11 cellular contexts compared by ENCODE assay signal in the genomic region with DNA sequence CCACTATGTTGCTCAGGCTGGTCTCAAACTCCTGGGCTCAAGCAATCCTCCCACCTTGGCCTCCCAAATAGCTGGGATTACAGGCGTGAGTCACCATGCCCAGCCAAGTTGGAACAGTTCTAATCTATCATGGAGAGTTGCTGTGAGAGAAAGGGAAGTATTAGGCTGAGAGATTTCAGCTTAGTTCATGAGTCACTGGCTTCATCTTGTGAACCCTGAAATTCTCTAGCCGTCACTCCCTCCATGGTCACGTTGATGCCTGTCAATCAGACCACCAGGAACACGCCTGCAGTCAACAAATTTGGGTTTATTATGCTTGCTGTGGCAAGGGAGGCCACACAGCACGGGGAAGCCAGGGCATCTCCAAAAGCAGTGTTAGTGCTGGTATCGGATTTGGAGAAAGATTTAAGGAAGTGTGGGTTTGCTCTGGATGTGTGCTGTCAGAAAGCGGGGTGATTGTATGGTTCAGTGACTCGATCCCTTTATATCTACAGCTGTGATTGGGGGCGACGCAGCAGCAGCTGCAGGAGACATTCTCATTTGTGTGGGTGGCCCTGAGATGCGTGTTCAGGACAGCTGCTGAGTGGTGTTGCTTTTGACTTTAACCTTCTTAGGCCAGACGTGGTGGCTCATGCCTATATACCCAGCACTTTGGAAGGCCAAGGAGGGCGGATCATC. TPM values are rescaled to one million over a fixed set of nuclear protein-coding genes. Genes with fewer than 3 reads are reported as not detected.
A peak's percentile ranks its signal among the peaks of the same experiment; 100 is the strongest.
DNase-seq lines count a peak whose midpoint lies in the region; ATAC-seq, FAIRE-seq and TF ChIP-seq lines count a peak whose summit lies in the region.
"Had no signal": no experiment of that assay in that cellular context is flagged by ENCODE, and none has a peak within 500 bp of the region (broad histone marks: within the 10 kb centered on the region; RNA-seq: fewer than 3 reads in every experiment).

No MANE protein-coding gene starts in this region.

- TF ChIP-seq CTCF in hepatocyte (IDR thresholded peaks at IDR 0.05; ENCODE audit: poor library complexity), result no peak

- FAIRE-seq in H54 (lab: Jason Lieb, UNC), result no peak

- ATAC-seq in GM19351 (IDR thresholded peaks at IDR 0.05; ENCODE audit: unreplicated experiment), result no peak
- ATAC-seq: stimulated activated naive CD8-positive, alpha-beta T cell treated with anti-CD3 and anti-CD28 coated beads, Interleukin-15, amount 100 ng/mL, for 72 hours had no signal

- WGBS in hepatocyte (ENCODE audit: low lambda C conversion rate, missing lambda C conversion rate), result 83% methylated on average over 13 of the region's 13 CpGs

- H3K36me3 ChIP-seq in SJSA1 (peaks cover 24% of the 10 kb centered on the region), hepatocyte (replicated peaks; ENCODE audit: insufficient read depth, low read depth) (no peaks in the 10 kb centered on the region)
- H3K36me3 ChIP-seq: prostate gland had no signal

- no peak overlapping the region for H3K4me2 ChIP-seq in hepatocyte

- H3K27ac ChIP-seq in SJSA1 (peak overlapping the region; percentile 50), hepatocyte (peak overlapping the region; percentile 88)
- H3K27ac ChIP-seq: prostate gland, SK-N-MC had no signal

- H3K9me2 ChIP-seq in hepatocyte (replicated peaks; ENCODE audit: insufficient read depth), result no peaks in the 10 kb centered on the region

- H3K79me2 ChIP-seq in hepatocyte, result no peaks in the 10 kb centered on the region

- TF ChIP-seq POLR2A in H54 (IDR thresholded peaks at IDR 0.05; ENCODE audit: low read depth, low read length), result no peak

- H3K27me3 ChIP-seq in SJSA1 (replicated peaks) (no peaks in the 10 kb centered on the region), hepatocyte (no peaks in the 10 kb centered on the region)

- peaks cover 30% of the 10 kb centered on the region for H3K4me1 ChIP-seq in SJSA1 (replicated peaks)
- H3K4me1 ChIP-seq in hepatocyte (ENCODE audit: insufficient read depth), result peaks cover 11% of the 10 kb centered on the region
- H3K4me1 ChIP-seq: prostate gland had no signal

- DNase-seq in CD1c-positive myeloid dendritic cell (ENCODE audit: extremely low spot score) (peak; percentile 90), SJSA1 (ENCODE audit: low read depth in 1 of 2, low spot score in 2 of 2) (peak in 1 of 2 experiments; percentile 55), hepatocyte (ENCODE audit: low spot score) (no peak), H54 (ENCODE audit: insufficient read length, low spot score) (no peak)
- no peak for DNase-seq in NK-92 treated with Interleukin-12 subunit alpha and Interleukin-12 subunit beta, amount 100 ng/mL, for 24 hours (lab: John Stamatoyannopoulos, UW)
- DNase-seq: NCI-H1436 treated with DMSO at 0.1 percent for 48 hours; stimulated activated naive CD8-positive, alpha-beta T cell treated with anti-CD3 and anti-CD28 coated beads, Interleukin-15, amount 100 ng/mL, for 72 hours had no signal

- no peaks in the 10 kb centered on the region for H4K20me1 ChIP-seq in hepatocyte (ENCODE audit: insufficient read depth, poor library complexity, severe bottlenecking)

- no peak overlapping the region for H2AFZ ChIP-seq in hepatocyte

- H3K4me3 ChIP-seq in SJSA1, result no peak overlapping the region
- no peak overlapping the region for H3K4me3 ChIP-seq in hepatocyte
- H3K4me3 ChIP-seq: prostate gland, SK-N-MC had no signal

- H3K9me3 ChIP-seq in SJSA1 (replicated peaks) (no peaks in the 10 kb centered on the region), hepatocyte (ENCODE audit: low read depth) (no peaks in the 10 kb centered on the region)
- H3K9me3 ChIP-seq: prostate gland had no signal

RNA-seq across cellular contexts. Expression of a gene that starts 18.7 kb away (rescaled TPM):
- total RNA-seq in SJSA1 (2014; rRNA removed; shearing (Covaris generic)), result 2.1 and 4.6 TPM in 2 replicates
- total RNA-seq in hepatocyte, result 2.0 and 2.6 TPM in 2 replicates
- 1.0 and 1.8 TPM in 2 replicates for polyA plus RNA-seq in hepatocyte

RNA-seq across cellular contexts. Expression of a gene that starts 30.2 kb away (rescaled TPM):
- 66.6 and 151 TPM in 2 replicates for total RNA-seq in SJSA1 (2014; rRNA removed; shearing (Covaris generic))
- 109 and 117 TPM in 2 replicates for total RNA-seq in hepatocyte
- polyA plus RNA-seq in hepatocyte, result 102 and 120 TPM in 2 replicates

RNA-seq across cellular contexts. Expression of a gene that starts 46.5 kb away (rescaled TPM):
- total RNA-seq in SJSA1 (2014; rRNA removed; shearing (Covaris generic)), result not detected in 2 replicates
- total RNA-seq in hepatocyte, result 10.7 and 11.9 TPM in 2 replicates
- polyA plus RNA-seq in hepatocyte, result 14.7 and 16.4 TPM in 2 replicates
- total RNA-seq: prostate gland had no signal
- polyA plus RNA-seq: BJ had no signal

RNA-seq across cellular contexts. Expression of a gene that starts 52.7 kb away (rescaled TPM):
- 0.22 and 0.92 TPM in 2 replicates for total RNA-seq in SJSA1 (2014; rRNA removed; shearing (Covaris generic))
- 0.68 and 0.87 TPM in 2 replicates for total RNA-seq in hepatocyte
- 0.71 and 0.77 TPM in 2 replicates for polyA plus RNA-seq in hepatocyte

RNA-seq across cellular contexts. Expression of a gene that starts 58.7 kb away (rescaled TPM):
- total RNA-seq in SJSA1 (2014; rRNA removed; shearing (Covaris generic)), result 5.0 and 17.5 TPM in 2 replicates
- total RNA-seq in hepatocyte, result 23.7 and 25.9 TPM in 2 replicates
- polyA plus RNA-seq in hepatocyte, result 22.7 and 24.3 TPM in 2 replicates

Comparison
In these comparisons a context has a peak if more than half of its experiments do, and no peak if none do; other contexts are left out.
1. RNA of a gene that starts 46.5 kb away (total RNA-seq): 10.7 to 11.9 TPM in hepatocyte; not detected in SJSA1; every median in the first group is over 10 times any median in the second.